ENCODE assay signal across 10 cellular contexts in genomic region chr7:72405389-72405788, GRCh38. TPM values are rescaled to one million over a fixed set of nuclear protein-coding genes. Genes with fewer than 3 reads are reported as not detected.
DNase-seq lines count a peak whose midpoint lies in the region; ATAC-seq and TF ChIP-seq lines count a peak whose summit lies in the region.
"Had no signal": no experiment of that assay in that cellular context is flagged by ENCODE, and none has a peak within 500 bp of the region (broad histone marks: within the 10 kb centered on the region; RNA-seq: fewer than 3 reads in every experiment).

No MANE protein-coding gene starts in this region.

- ATAC-seq in GM18861 (IDR thresholded peaks at IDR 0.05; ENCODE audit: unreplicated experiment): no peak

- POLR2A ChIA-PET in HEK293T (lab: Yijun Ruan, JAX): interaction anchor here (0.6 kb wide), 1 partner anchor 670 kb away, joined by 3 read pairs; no protein-coding TSS in a partner anchor

- CTCF ChIA-PET in HEK293T (lab: Yijun Ruan, JAX): interaction anchor here (0.6 kb wide), 1 partner anchor 120 kb away, joined by 4 read pairs; no protein-coding TSS in a partner anchor

- DNase-seq in DMS 273 treated with DMSO at 0.1 percent for 48 hours (lab: John Stamatoyannopoulos, UW): peak; percentile 23
- peak; percentile 35 for DNase-seq in H4 (ENCODE audit: low spot score)
- peak; percentile 87 for DNase-seq in SW480 (ENCODE audit: low spot score)
- peak; percentile 33 for DNase-seq in middle frontal gyrus (ENCODE audit: extremely low spot score, low spot score)
- no peak for DNase-seq in HEK293T (ENCODE audit: extremely low spot score)
- DNase-seq in GM19240 (ENCODE audit: insufficient read length, low spot score): no peak
- no peak for DNase-seq in NCI-H2227 treated with DMSO at 0.1 percent for 48 hours (lab: John Stamatoyannopoulos, UW)
- DNase-seq: activated CD4-positive, alpha-beta T cell treated with anti-CD3 and anti-CD28 coated beads for 1 hour; erythroblast had no signal

TF ChIP-seq in HEK293T, 16 proteins besides CTCF, POLR2A, EP300 and RAD21:
- TF ChIP-seq PKNOX1 (IDR thresholded peaks at IDR 0.05): no peak
- TF ChIP-seq LEF1 (IDR thresholded peaks at IDR 0.05; ENCODE audit: borderline replicate concordance): no peak
- TF ChIP-seq SUZ12 (IDR thresholded peaks at IDR 0.05): no peak
- no peak for TF ChIP-seq HDGF (IDR thresholded peaks at IDR 0.05; ENCODE audit: borderline replicate concordance)
- TF ChIP-seq CTBP1 (IDR thresholded peaks at IDR 0.05; ENCODE audit: borderline replicate concordance): no peak
- TF ChIP-seq FOXA1 (IDR thresholded peaks at IDR 0.05): no peak
- no peak for TF ChIP-seq FOXK2 (IDR thresholded peaks at IDR 0.05)
- TF ChIP-seq TARDBP (IDR thresholded peaks at IDR 0.05): no peak

RNA-seq across cellular contexts. Expression of gene CALN1, which starts 6.7 kb away (rescaled TPM):
- total RNA-seq in H4 (2014; rRNA removed; shearing (Covaris generic)): 6.5 and 8.4 TPM in 2 replicates

Comparison
In these comparisons a context has a peak if more than half of its experiments do, and no peak if none do; other contexts are left out.
1. DNase-seq: peak in DMS 273 treated with DMSO at 0.1 percent for 48 hours (single experiment), H4 (single experiment), SW480 (single experiment) and middle frontal gyrus (single experiment); none in HEK293T (single experiment), GM19240 (single experiment) and NCI-H2227 treated with DMSO at 0.1 percent for 48 hours (single experiment).